Comparison of ENCODE assay signal across 14 cellular contexts in the genomic region with DNA sequence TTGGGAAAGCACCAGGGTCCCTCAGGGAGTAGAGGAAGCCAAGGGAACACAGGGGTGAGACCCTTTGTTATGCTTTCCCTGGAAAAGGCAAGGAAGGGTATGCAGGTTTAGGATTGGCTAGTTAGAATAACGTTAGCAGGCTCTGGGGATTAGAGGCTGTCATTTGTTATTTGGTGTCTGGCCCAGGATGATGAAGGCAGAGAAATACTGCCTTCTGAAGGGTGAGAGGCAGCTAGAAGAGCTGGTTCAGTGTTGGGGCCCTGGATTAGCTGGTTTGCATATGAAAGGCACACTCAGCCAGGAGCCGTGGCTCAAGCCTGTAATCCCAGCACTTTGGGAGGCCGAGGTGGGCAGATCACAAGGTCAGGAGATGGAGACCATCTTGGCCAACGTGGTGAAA. TPM values are rescaled to one million over a fixed set of nuclear protein-coding genes. Genes with fewer than 3 reads are reported as not detected.
DNase-seq lines count a peak whose midpoint lies in the region; ATAC-seq, FAIRE-seq and TF ChIP-seq lines count a peak whose summit lies in the region.
"Had no signal": no experiment of that assay in that cellular context is flagged by ENCODE, and none has a peak within 500 bp of the region (broad histone marks: within the 10 kb centered on the region; RNA-seq: fewer than 3 reads in every experiment).

No MANE protein-coding gene starts in this region.

- no peak for TF ChIP-seq POLR2A in Peyer's patch (IDR thresholded peaks at IDR 0.05)

- H3K4me1 ChIP-seq in Peyer's patch, result peaks cover 0 to 29% (median 7%) of the 10 kb centered on the region in 4 donors
- peaks cover 25% of the 10 kb centered on the region for H3K4me1 ChIP-seq in lower lobe of right lung

- no peak overlapping the region for H3K4me3 Mint-ChIP-seq in CD4-positive, alpha-beta T cell
- H3K4me3 Mint-ChIP-seq: HFFc6 had no signal

- H3K27me3 ChIP-seq in CD4-positive, alpha-beta T cell (ENCODE audit: control insufficient read depth, insufficient read depth, low read length), result no peaks in the 10 kb centered on the region
- no peaks in the 10 kb centered on the region for H3K27me3 ChIP-seq in Peyer's patch
- H3K27me3 ChIP-seq in lower lobe of right lung (ENCODE audit: low read depth), result no peaks in the 10 kb centered on the region

- H3K9me3 ChIP-seq in CD4-positive, alpha-beta T cell (ENCODE audit: control insufficient read depth, low read length), result no peaks in the 10 kb centered on the region
- H3K9me3 ChIP-seq in Peyer's patch, result no peaks in the 10 kb centered on the region
- H3K9me3 ChIP-seq in lower lobe of right lung, result no peaks in the 10 kb centered on the region

- intact Hi-C loops in CD4-positive, alpha-beta T cell (cut with DNase I, micrococcal nuclease), result no loop called here
- intact Hi-C loops in lower lobe of right lung (cut with DNase I), result no loop called here

- H3K36me3 ChIP-seq in Peyer's patch (no peaks in the 10 kb centered on the region), lower lobe of right lung (peaks cover 6% of the 10 kb centered on the region)

- H3K27ac Mint-ChIP-seq in CD4-positive, alpha-beta T cell, result peak overlapping the region; percentile 33
- H3K27ac Mint-ChIP-seq: HFFc6 had no signal

- CTCF ChIA-PET in CD4-positive, alpha-beta T cell (lab: Charles Lee), result no interaction called here

- ATAC-seq in CD4-positive, alpha-beta T cell (ENCODE audit: poor library complexity), result no peak
- no peak for ATAC-seq in lower lobe of right lung
- ATAC-seq: left ventricle myocardium superior had no signal

- H3K36me3 Mint-ChIP-seq in CD4-positive, alpha-beta T cell (ENCODE audit: low read depth), result peaks cover 20% of the 10 kb centered on the region

- no peak for TF ChIP-seq CTCF in CD4-positive, alpha-beta T cell (IDR thresholded peaks at IDR 0.05)
- TF ChIP-seq CTCF in Peyer's patch (IDR thresholded peaks at IDR 0.05) (no peak), lower lobe of right lung (IDR thresholded peaks at IDR 0.05) (no peak)

- DNase-seq in CD4-positive, alpha-beta T cell, result no peak
- DNase-seq in Peyer's patch (no peak), lower lobe of right lung (no peak), cerebellar nuclear complex (lab: John Stamatoyannopoulos, UW) (no peak), SKM-1 treated with dmso at 0.1 percent for 144 hours (lab: John Stamatoyannopoulos, UW; ENCODE audit: unreplicated experiment) (no peak), HTR-8/SVneo (ENCODE audit: insufficient read length, low spot score) (no peak)
- DNase-seq: activated T-cell treated with anti-CD3 and anti-CD28 coated beads for 4 hours; effector CD8-positive, alpha-beta T cell; HFFc6; KG1; left ventricle myocardium superior; SHP77 treated with DMSO at 0.1 percent for 48 hours; stimulated activated CD4-positive, alpha-beta T cell treated with anti-CD3 and anti-CD28 coated beads, Interleukin-15, amount 100 ng/mL, for 24 hours had no signal

- POLR2A ChIA-PET in CD4-positive, alpha-beta T cell (lab: Charles Lee), result no interaction called here

- peaks cover 20% of the 10 kb centered on the region for H3K4me1 Mint-ChIP-seq in CD4-positive, alpha-beta T cell (ENCODE audit: low read depth)

- no peak overlapping the region for H3K27ac ChIP-seq in CD4-positive, alpha-beta T cell (ENCODE audit: low read depth, low read length)
- peak overlapping the region in 3 of 4 donors; percentile 34 to 82 (median 78) for H3K27ac ChIP-seq in Peyer's patch
- H3K27ac ChIP-seq in lower lobe of right lung, result peak overlapping the region; percentile 70

- FAIRE-seq in HTR-8/SVneo (lab: Jason Lieb, UNC), result no peak
- FAIRE-seq: frontal cortex had no signal

- H3K27me3 Mint-ChIP-seq in CD4-positive, alpha-beta T cell, result no peaks in the 10 kb centered on the region

- H3K9me3 Mint-ChIP-seq in CD4-positive, alpha-beta T cell, result no peaks in the 10 kb centered on the region
- H3K9me3 Mint-ChIP-seq: HFFc6 had no signal

- H3K4me3 ChIP-seq in Peyer's patch (no peak overlapping the region), lower lobe of right lung (no peak overlapping the region)

RNA-seq across cellular contexts. Expression of a gene that starts 3.0 kb away (rescaled TPM):
- 1 to 10 TPM; 4.6 to 5.3 TPM for total RNA-seq in CD4-positive, alpha-beta T cell
- 1 to 10 TPM; 5.8 to 9.5 (median 5.9) TPM for total RNA-seq in Peyer's patch
- 48.7 TPM for total RNA-seq in lower lobe of right lung

RNA-seq across cellular contexts. Expression of a gene that starts 12.4 kb away (rescaled TPM):
- total RNA-seq in CD4-positive, alpha-beta T cell, result 10 to 100 TPM; 56.4 to 67.6 TPM
- 100 to 1,000 TPM in 3 of 4 donors, 10 to 100 TPM in 1; 73.6 to 179 (median 150) TPM for total RNA-seq in Peyer's patch
- total RNA-seq in lower lobe of right lung, result 35.9 TPM

RNA-seq across cellular contexts. Expression of a gene that starts 58.2 kb away (rescaled TPM):
- total RNA-seq in CD4-positive, alpha-beta T cell, result 1 to 10 TPM; 4.4 to 6.5 TPM
- total RNA-seq in Peyer's patch, result 10 to 100 TPM in 1 of 4 donors, 1 to 10 TPM in 3; 1.8 to 19.8 (median 3.6) TPM
- total RNA-seq in lower lobe of right lung, result 4.9 TPM

RNA-seq across cellular contexts. Expression of a gene that starts 59.3 kb away (rescaled TPM):
- total RNA-seq in CD4-positive, alpha-beta T cell, result 10 to 100 TPM; 52.6 to 57.0 TPM
- 10 to 100 TPM; 17.3 to 46.3 (median 32.2) TPM for total RNA-seq in Peyer's patch
- 36.3 TPM for total RNA-seq in lower lobe of right lung
